8 cellular contexts compared by ENCODE assay signal in genomic region chr9:4315582-4316215, GRCh38. TPM values are rescaled to one million over a fixed set of nuclear protein-coding genes. Genes with fewer than 3 reads are reported as not detected.
DNase-seq lines count a peak whose midpoint lies in the region; ATAC-seq and TF ChIP-seq lines count a peak whose summit lies in the region.

No MANE protein-coding gene starts in this region.

- CTCF ChIA-PET in RWPE1 (lab: Yijun Ruan, JAX) = interaction anchor here (0.9 to 5.0 kb wide), 4 partner anchors 23 to 60 kb away, joined by 3 to 32 read pairs (median 4); no protein-coding TSS in a partner anchor

- peak; percentile 76 for DNase-seq in ELR (ENCODE audit: low read depth)
- peak; percentile 40 to 52 for DNase-seq in Kasumi-1 (lab: John Stamatoyannopoulos, UW)
- DNase-seq in RWPE1 (ENCODE audit: low spot score) = peak; percentile 46
- DNase-seq in activated effector memory CD4-positive, alpha-beta T cell treated with Interleukin-2 at 50 U/mL for 16 hours = peak; percentile 42
- DNase-seq in glomerular visceral epithelial cell (ENCODE audit: extremely low spot score) = peak; percentile 84
- peak; percentile 59 for DNase-seq in progenitor cell of endocrine pancreas (ENCODE audit: low spot score, unreplicated experiment)
- DNase-seq in SHP77 treated with DMSO at 0.1 percent for 48 hours (lab: John Stamatoyannopoulos, UW) = no peak

- H3K4me3 Mint-ChIP-seq in progenitor cell of endocrine pancreas (ENCODE audit: low read depth) = no peak overlapping the region

- no peaks in the 10 kb centered on the region for H3K27me3 Mint-ChIP-seq in progenitor cell of endocrine pancreas

- H3K27ac ChIP-seq in RWPE1 = no peak overlapping the region

- peak; percentile 83 for ATAC-seq in GM21737 (IDR thresholded peaks at IDR 0.05; ENCODE audit: unreplicated experiment)

- H3K36me3 Mint-ChIP-seq in progenitor cell of endocrine pancreas (ENCODE audit: insufficient read depth) = no peaks in the 10 kb centered on the region

- POLR2A ChIA-PET in RWPE1 (lab: Yijun Ruan, JAX; ENCODE audit: low non-redundant PET) = no interaction called here

- no peak overlapping the region for H3K27ac Mint-ChIP-seq in progenitor cell of endocrine pancreas

- peaks cover 3% of the 10 kb centered on the region for H3K9me3 Mint-ChIP-seq in progenitor cell of endocrine pancreas (ENCODE audit: low read depth)

- TF ChIP-seq CTCF in RWPE1 (conservative IDR thresholded peaks at IDR 0.05; ENCODE audit: low read depth) (peak; percentile 91), progenitor cell of endocrine pancreas (IDR thresholded peaks at IDR 0.05; ENCODE audit: unreplicated experiment) (peak; percentile 93)

- H3K4me1 Mint-ChIP-seq in progenitor cell of endocrine pancreas (ENCODE audit: low read depth) = peaks cover 3% of the 10 kb centered on the region

RNA-seq across cellular contexts. Expression of gene GLIS3, which starts 15.8 kb away (rescaled TPM):
- total RNA-seq in progenitor cell of endocrine pancreas = 90.7 and 101 TPM in 2 replicates
